Comparison of ENCODE assay signal across 19 cellular contexts in genomic region chr9:105973811-105974407, GRCh38.
DNase-seq lines count a peak whose midpoint lies in the region; ATAC-seq and TF ChIP-seq lines count a peak whose summit lies in the region.
"Had no signal": no experiment of that assay in that cellular context is flagged by ENCODE, and none has a peak within 500 bp of the region (broad histone marks: within the 10 kb centered on the region; RNA-seq: fewer than 3 reads in every experiment).

No MANE protein-coding gene starts in this region.

- CTCF ChIA-PET in AG04449 (lab: Yijun Ruan, JAX): interaction anchor here (1.2 kb wide), 1 partner anchor 257 kb away, joined by 4 read pairs; no protein-coding TSS in a partner anchor

- DNase-seq in AG04449 (ENCODE audit: low read depth, low spot score): peak; percentile 24
- DNase-seq in HT1080 (ENCODE audit: low read depth): peak; percentile 7
- DNase-seq in neural crest cell (ENCODE audit: low read depth, low spot score): no peak
- DNase-seq in GM19240 (ENCODE audit: insufficient read length, low spot score): no peak
- DNase-seq in amygdala (lab: John Stamatoyannopoulos, UW): no peak
- no peak for DNase-seq in NCI-H345 (lab: John Stamatoyannopoulos, UW)
- DNase-seq: activated CD4-positive, alpha-beta T cell treated with anti-CD3 and anti-CD28 coated beads, Interleukin-2, amount 50 U/mL, for 4 hours; activated T-cell treated with anti-CD3 and anti-CD28 coated beads, Interleukin-2, amount 50 U/mL, for 4 hours; CD4-positive, CD25-positive, alpha-beta regulatory T cell; effector memory CD8-positive, alpha-beta T cell; hippocampal formation; kidney; NCI-H2171; stimulated activated naive CD4-positive, alpha-beta T cell treated with Interleukin-2 at 50 U/mL for 16 hours had no signal

- H3K27ac Mint-ChIP-seq in neural crest cell (ENCODE audit: unreplicated experiment): peak overlapping the region; percentile 91
- H3K27ac Mint-ChIP-seq: activated naive CD4-positive, alpha-beta T cell treated with anti-CD3 and anti-CD28 coated beads, Interleukin-2, amount 50 U/mL, for 72 hours; CD4-positive, CD25-positive, alpha-beta regulatory T cell; effector memory CD8-positive, alpha-beta T cell had no signal

- H3K4me1 ChIP-seq in ectodermal cell (ENCODE audit: control insufficient read depth, insufficient read depth, low read length): peaks cover 50% of the 10 kb centered on the region

- no peaks in the 10 kb centered on the region for H3K9me3 Mint-ChIP-seq in neural crest cell
- H3K9me3 Mint-ChIP-seq: activated naive CD4-positive, alpha-beta T cell treated with anti-CD3 and anti-CD28 coated beads, Interleukin-2, amount 50 U/mL, for 72 hours; activated T-cell treated with anti-CD3 and anti-CD28 coated beads, Interleukin-2, amount 50 U/mL, for 4 hours; central memory CD8-positive, alpha-beta T cell had no signal

- H3K9me3 ChIP-seq in ectodermal cell (ENCODE audit: control insufficient read depth, low read length): no peaks in the 10 kb centered on the region
- H3K9me3 ChIP-seq: tibial nerve had no signal

- H3K36me3 ChIP-seq in ectodermal cell (ENCODE audit: control insufficient read depth, insufficient read depth, low read length): no peaks in the 10 kb centered on the region
- H3K36me3 ChIP-seq: tibial nerve had no signal

- no peaks in the 10 kb centered on the region for H3K27me3 ChIP-seq in ectodermal cell (ENCODE audit: control insufficient read depth, insufficient read depth, low read length, poor library complexity, severe bottlenecking)
- H3K27me3 ChIP-seq: tibial nerve had no signal

- peaks cover 94% of the 10 kb centered on the region for H3K4me1 Mint-ChIP-seq in neural crest cell
- H3K4me1 Mint-ChIP-seq: CD4-positive, CD25-positive, alpha-beta regulatory T cell; central memory CD8-positive, alpha-beta T cell had no signal

- H3K36me3 Mint-ChIP-seq in neural crest cell (ENCODE audit: low read depth): no peaks in the 10 kb centered on the region
- H3K36me3 Mint-ChIP-seq: activated naive CD4-positive, alpha-beta T cell treated with anti-CD3 and anti-CD28 coated beads, Interleukin-2, amount 50 U/mL, for 72 hours; CD4-positive, CD25-positive, alpha-beta regulatory T cell had no signal

- 58 to 83% methylated on average over 1 to 2 of the region's 3 CpGs for WGBS in ectodermal cell, 2 experiments

- TF ChIP-seq CTCF in AG04449 (IDR thresholded peaks at IDR 0.05; ENCODE audit: insufficient read depth, low read length, missing control alignments) (no peak), neural crest cell (conservative IDR thresholded peaks at IDR 0.05) (no peak)

- no peak overlapping the region for H3K4me3 ChIP-seq in AG04449 (ENCODE audit: low read depth, low read length)
- no peak overlapping the region for H3K4me3 ChIP-seq in ectodermal cell (ENCODE audit: insufficient read depth, low read depth, low read length)
- H3K4me3 ChIP-seq: tibial nerve had no signal

- H3K27me3 Mint-ChIP-seq in neural crest cell (ENCODE audit: low read depth): no peaks in the 10 kb centered on the region
- H3K27me3 Mint-ChIP-seq: CD4-positive, CD25-positive, alpha-beta regulatory T cell; central memory CD8-positive, alpha-beta T cell; effector memory CD8-positive, alpha-beta T cell had no signal

- H3K4me3 Mint-ChIP-seq in neural crest cell: peak overlapping the region; percentile 79
- H3K4me3 Mint-ChIP-seq: activated T-cell treated with anti-CD3 and anti-CD28 coated beads, Interleukin-2, amount 50 U/mL, for 4 hours; CD4-positive, CD25-positive, alpha-beta regulatory T cell; central memory CD8-positive, alpha-beta T cell; effector memory CD8-positive, alpha-beta T cell had no signal

- peak overlapping the region; percentile 76 for H3K27ac ChIP-seq in ectodermal cell (ENCODE audit: insufficient read depth, low read depth, low read length, poor library complexity, severe bottlenecking)

- no peak for ATAC-seq in HG03039 (IDR thresholded peaks at IDR 0.05; ENCODE audit: unreplicated experiment)
- ATAC-seq: activated naive CD4-positive, alpha-beta T cell treated with anti-CD3 and anti-CD28 coated beads, Interleukin-2, amount 50 U/mL, for 72 hours; activated T-cell treated with anti-CD3 and anti-CD28 coated beads, Interleukin-2, amount 50 U/mL, for 4 hours; effector memory CD8-positive, alpha-beta T cell had no signal

- POLR2A ChIA-PET in AG04449 (lab: Yijun Ruan, JAX): interaction anchor here (0.8 kb wide), 1 partner anchor 102 kb away, joined by 3 read pairs; no protein-coding TSS in a partner anchor

Comparison
In these comparisons a context has a peak if more than half of its experiments do, and no peak if none do; other contexts are left out.
1. DNase-seq: peak in AG04449 (single experiment) and HT1080 (single experiment); none in neural crest cell (single experiment), GM19240 (single experiment), amygdala (0 of 56) and NCI-H345 (single experiment).